ENCODE assay signal across 18 cellular contexts in genomic region chr4:1991087-1991486, GRCh38.
"Had no signal": no experiment of that assay in that cellular context is flagged by ENCODE, and none has a peak within 500 bp of the region (broad histone marks: within the 10 kb centered on the region; RNA-seq: fewer than 3 reads in every experiment).

No MANE protein-coding gene starts in this region.

- H3K4me1 ChIP-seq: neural progenitor cell, parathyroid adenoma had no signal

- H3K27ac ChIP-seq: epithelial cell of prostate, esophagus muscularis mucosa, gastrocnemius medialis, heart right ventricle, neural progenitor cell, parathyroid adenoma, thyroid gland, upper lobe of left lung, vagina had no signal

- H3K4me3 Mint-ChIP-seq: naive thymus-derived CD8-positive, alpha-beta T cell; neural progenitor cell had no signal

- ATAC-seq: gastrocnemius medialis; naive thymus-derived CD8-positive, alpha-beta T cell; sciatic nerve had no signal

- H3K4me3 ChIP-seq: esophagus muscularis mucosa, gastrocnemius medialis, heart right ventricle, neural progenitor cell, thyroid gland, upper lobe of left lung, vagina had no signal

- DNase-seq: effector memory CD4-positive, alpha-beta T cell; gastrocnemius medialis; heart right ventricle; hypothalamus; kidney glomerular epithelial cell; mesendoderm; naive thymus-derived CD8-positive, alpha-beta T cell; nucleus accumbens; stimulated activated CD4-positive, alpha-beta T cell treated with anti-CD3 and anti-CD28 coated beads, Interleukin-12 subunit alpha, Interleukin-12 subunit beta, amount 100 ng/mL, for 4 hours; stimulated activated naive CD4-positive, alpha-beta T cell treated with Interleukin-2 at 50 U/mL for 16 hours; thyroid gland had no signal

- H3K27me3 ChIP-seq: esophagus muscularis mucosa, gastrocnemius medialis, heart right ventricle, neural progenitor cell, thyroid gland, upper lobe of left lung, vagina had no signal

- H3K9me3 ChIP-seq: esophagus muscularis mucosa, gastrocnemius medialis, heart right ventricle, thyroid gland, upper lobe of left lung, vagina had no signal

- H3K27me3 Mint-ChIP-seq: naive thymus-derived CD8-positive, alpha-beta T cell had no signal

- H3K4me1 Mint-ChIP-seq: neural progenitor cell had no signal
